ENCODE assay signal across 1 cellular context in the genomic region with DNA sequence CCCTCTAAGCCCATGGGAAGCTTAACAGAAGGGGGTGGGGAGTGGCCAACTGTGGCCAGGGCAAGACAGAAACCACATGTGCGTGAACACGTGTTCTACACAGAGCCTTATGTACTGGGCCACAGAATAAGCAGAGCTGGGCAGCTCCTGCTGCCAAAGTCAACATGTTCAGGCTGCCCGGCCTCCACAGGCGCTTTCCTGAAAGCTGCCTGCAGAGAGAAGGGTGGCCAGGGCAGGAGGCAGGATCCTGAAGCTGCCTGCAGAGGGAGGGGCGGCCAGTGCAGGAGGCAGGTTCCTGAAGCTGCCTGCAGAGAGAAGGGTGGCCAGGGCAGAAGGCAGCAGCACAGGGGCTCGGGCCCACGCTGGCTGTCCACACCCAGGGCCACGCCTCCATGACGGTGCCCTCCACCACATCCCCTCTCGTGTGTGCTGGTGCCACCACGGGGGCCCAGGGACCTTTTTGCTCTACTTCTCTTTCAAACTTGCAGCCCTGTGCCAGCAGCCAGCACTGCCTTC.
TF ChIP-seq lines count a peak whose summit lies in the region.

No MANE protein-coding gene starts in this region.

TF ChIP-seq in GM23338, 12 proteins besides CTCF, POLR2A, EP300 and RAD21 (continued from another document):
- TF ChIP-seq, protein P1, sequence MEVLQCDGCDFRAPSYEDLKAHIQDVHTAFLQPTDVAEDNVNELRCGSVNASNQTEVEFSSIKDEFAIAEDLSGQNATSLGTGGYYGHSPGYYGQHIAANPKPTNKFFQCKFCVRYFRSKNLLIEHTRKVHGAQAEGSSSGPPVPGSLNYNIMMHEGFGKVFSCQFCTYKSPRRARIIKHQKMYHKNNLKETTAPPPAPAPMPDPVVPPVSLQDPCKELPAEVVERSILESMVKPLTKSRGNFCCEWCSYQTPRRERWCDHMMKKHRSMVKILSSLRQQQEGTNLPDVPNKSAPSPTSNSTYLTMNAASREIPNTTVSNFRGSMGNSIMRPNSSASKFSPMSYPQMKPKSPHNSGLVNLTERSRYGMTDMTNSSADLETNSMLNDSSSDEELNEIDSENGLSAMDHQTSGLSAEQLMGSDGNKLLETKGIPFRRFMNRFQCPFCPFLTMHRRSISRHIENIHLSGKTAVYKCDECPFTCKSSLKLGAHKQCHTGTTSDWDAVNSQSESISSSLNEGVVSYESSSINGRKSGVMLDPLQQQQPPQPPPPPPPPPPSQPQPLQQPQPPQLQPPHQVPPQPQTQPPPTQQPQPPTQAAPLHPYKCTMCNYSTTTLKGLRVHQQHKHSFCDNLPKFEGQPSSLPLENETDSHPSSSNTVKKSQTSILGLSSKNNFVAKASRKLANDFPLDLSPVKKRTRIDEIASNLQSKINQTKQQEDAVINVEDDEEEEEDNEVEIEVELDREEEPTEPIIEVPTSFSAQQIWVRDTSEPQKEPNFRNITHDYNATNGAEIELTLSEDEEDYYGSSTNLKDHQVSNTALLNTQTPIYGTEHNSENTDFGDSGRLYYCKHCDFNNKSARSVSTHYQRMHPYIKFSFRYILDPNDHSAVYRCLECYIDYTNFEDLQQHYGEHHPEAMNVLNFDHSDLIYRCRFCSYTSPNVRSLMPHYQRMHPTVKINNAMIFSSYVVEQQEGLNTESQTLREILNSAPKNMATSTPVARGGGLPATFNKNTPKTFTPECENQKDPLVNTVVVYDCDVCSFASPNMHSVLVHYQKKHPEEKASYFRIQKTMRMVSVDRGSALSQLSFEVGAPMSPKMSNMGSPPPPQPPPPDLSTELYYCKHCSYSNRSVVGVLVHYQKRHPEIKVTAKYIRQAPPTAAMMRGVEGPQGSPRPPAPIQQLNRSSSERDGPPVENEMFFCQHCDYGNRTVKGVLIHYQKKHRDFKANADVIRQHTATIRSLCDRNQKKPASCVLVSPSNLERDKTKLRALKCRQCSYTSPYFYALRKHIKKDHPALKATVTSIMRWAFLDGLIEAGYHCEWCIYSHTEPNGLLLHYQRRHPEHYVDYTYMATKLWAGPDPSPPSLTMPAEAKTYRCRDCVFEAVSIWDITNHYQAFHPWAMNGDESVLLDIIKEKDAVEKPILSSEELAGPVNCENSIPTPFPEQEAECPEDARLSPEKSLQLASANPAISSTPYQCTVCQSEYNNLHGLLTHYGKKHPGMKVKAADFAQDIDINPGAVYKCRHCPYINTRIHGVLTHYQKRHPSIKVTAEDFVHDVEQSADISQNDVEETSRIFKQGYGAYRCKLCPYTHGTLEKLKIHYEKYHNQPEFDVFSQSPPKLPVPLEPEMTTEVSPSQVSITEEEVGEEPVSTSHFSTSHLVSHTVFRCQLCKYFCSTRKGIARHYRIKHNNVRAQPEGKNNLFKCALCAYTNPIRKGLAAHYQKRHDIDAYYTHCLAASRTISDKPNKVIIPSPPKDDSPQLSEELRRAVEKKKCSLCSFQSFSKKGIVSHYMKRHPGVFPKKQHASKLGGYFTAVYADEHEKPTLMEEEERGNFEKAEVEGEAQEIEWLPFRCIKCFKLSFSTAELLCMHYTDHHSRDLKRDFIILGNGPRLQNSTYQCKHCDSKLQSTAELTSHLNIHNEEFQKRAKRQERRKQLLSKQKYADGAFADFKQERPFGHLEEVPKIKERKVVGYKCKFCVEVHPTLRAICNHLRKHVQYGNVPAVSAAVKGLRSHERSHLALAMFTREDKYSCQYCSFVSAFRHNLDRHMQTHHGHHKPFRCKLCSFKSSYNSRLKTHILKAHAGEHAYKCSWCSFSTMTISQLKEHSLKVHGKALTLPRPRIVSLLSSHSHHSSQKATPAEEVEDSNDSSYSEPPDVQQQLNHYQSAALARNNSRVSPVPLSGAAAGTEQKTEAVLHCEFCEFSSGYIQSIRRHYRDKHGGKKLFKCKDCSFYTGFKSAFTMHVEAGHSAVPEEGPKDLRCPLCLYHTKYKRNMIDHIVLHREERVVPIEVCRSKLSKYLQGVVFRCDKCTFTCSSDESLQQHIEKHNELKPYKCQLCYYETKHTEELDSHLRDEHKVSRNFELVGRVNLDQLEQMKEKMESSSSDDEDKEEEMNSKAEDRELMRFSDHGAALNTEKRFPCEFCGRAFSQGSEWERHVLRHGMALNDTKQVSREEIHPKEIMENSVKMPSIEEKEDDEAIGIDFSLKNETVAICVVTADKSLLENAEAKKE (CRISPR knock-in tag; IDR thresholded peaks at IDR 0.05) = no peak
- no peak for TF ChIP-seq ZNF331 (CRISPR knock-in tag; IDR thresholded peaks at IDR 0.05; ENCODE audit: low read depth)
